ENCODE assay signal across 8 cellular contexts in the genomic region with DNA sequence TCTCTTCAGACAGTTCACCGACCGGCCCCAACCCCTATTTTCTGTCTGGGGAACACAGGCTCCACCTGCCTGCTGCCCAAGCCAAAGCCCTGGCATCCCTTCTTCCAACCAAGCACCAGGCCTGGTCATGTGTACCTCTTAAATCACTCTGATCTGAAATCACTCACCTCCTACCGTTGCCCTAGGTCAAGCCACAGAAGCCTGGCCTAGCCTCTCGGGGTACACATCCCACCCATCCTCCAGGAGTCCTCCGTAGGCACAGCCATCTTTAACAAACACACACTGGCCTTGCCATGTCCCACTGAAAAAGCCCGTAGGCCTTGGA.
A peak's percentile ranks its signal among the peaks of the same experiment; 100 is the strongest.
DNase-seq lines count a peak whose midpoint lies in the region; ATAC-seq and TF ChIP-seq lines count a peak whose summit lies in the region.

No MANE protein-coding gene starts in this region.

- H3K36me3 ChIP-seq in thoracic aorta, result no peaks in the 10 kb centered on the region

- H3K9me3 ChIP-seq in thoracic aorta, result no peaks in the 10 kb centered on the region

- no peaks in the 10 kb centered on the region for H3K36me3 Mint-ChIP-seq in T-helper 2 cell treated with Interferon-gamma antibody and Interleukin-4, amounts not matched to agents 5 μg/mL and 100 μg/mL, for 36 hours (ENCODE audit: low read depth)
- no peaks in the 10 kb centered on the region for H3K36me3 Mint-ChIP-seq in WTC11
- no peaks in the 10 kb centered on the region for H3K36me3 Mint-ChIP-seq in immature natural killer cell

- ATAC-seq in WTC11 (no peak; the same call in 1 of the 2 replicates), thoracic aorta (ENCODE audit: insufficient number of reproducible peaks, low FRiP score, low read depth) (peak; percentile 3), GM19467 (IDR thresholded peaks at IDR 0.05; ENCODE audit: unreplicated experiment) (no peak)

- H3K4me3 ChIP-seq in thoracic aorta, result peak overlapping the region; percentile 58

- H3K4me1 Mint-ChIP-seq in T-helper 2 cell treated with Interferon-gamma antibody and Interleukin-4, amounts not matched to agents 5 μg/mL and 100 μg/mL, for 36 hours (ENCODE audit: low read depth), result peaks cover 48% of the 10 kb centered on the region
- H3K4me1 Mint-ChIP-seq in WTC11 (peaks cover 55% of the 10 kb centered on the region), immature natural killer cell (peaks cover 23 to 28% of the 10 kb centered on the region in 2 donors)

- H3K27ac ChIP-seq in thoracic aorta, result peak overlapping the region; percentile 61 to 70

- H3K27me3 ChIP-seq in thoracic aorta (replicated peaks; ENCODE audit: insufficient read depth), result no peaks in the 10 kb centered on the region

- H3K27ac Mint-ChIP-seq in T-helper 2 cell treated with Interferon-gamma antibody and Interleukin-4, amounts not matched to agents 5 μg/mL and 100 μg/mL, for 36 hours, result peak overlapping the region; percentile 20
- H3K27ac Mint-ChIP-seq in WTC11 (peak overlapping the region; percentile 99), immature natural killer cell (peak overlapping the region; percentile 52 to 86 (median 77))

- peaks cover 15 to 33% of the 10 kb centered on the region in 2 donors for H3K4me1 ChIP-seq in thoracic aorta (ENCODE audit: control insufficient read depth in 1 of 2, low read depth in 2 of 2)

- no peak for TF ChIP-seq CTCF in WTC11 (IDR thresholded peaks at IDR 0.05)
- TF ChIP-seq CTCF in thoracic aorta (IDR thresholded peaks at IDR 0.05), result no peak

- H3K4me3 Mint-ChIP-seq in T-helper 2 cell treated with Interferon-gamma antibody and Interleukin-4, amounts not matched to agents 5 μg/mL and 100 μg/mL, for 36 hours, result peak overlapping the region; percentile 5
- H3K4me3 Mint-ChIP-seq in WTC11, result peak overlapping the region; percentile 42; the same call in 1 of the 2 replicates
- H3K4me3 Mint-ChIP-seq in immature natural killer cell, result peak overlapping the region in 4 of 5 donors; percentile 19 to 54 (median 44)

- no peaks in the 10 kb centered on the region for H3K27me3 Mint-ChIP-seq in T-helper 2 cell treated with Interferon-gamma antibody and Interleukin-4, amounts not matched to agents 5 μg/mL and 100 μg/mL, for 36 hours (ENCODE audit: low read depth)
- H3K27me3 Mint-ChIP-seq in WTC11 (ENCODE audit: low read depth) (no peaks in the 10 kb centered on the region), immature natural killer cell (ENCODE audit: low read depth in 3 of 3) (peaks cover 0 to 7% (median 4%) of the 10 kb centered on the region in 3 donors)

- POLR2A ChIA-PET in WTC11 (lab: Charles Lee), result interaction anchor here (1.1 to 1.9 kb wide), 8 partner anchors 11 to 88 kb away, joined by 4 to 19 read pairs (median 6); no protein-coding TSS in a partner anchor

- no peaks in the 10 kb centered on the region for H3K9me3 Mint-ChIP-seq in T-helper 2 cell treated with Interferon-gamma antibody and Interleukin-4, amounts not matched to agents 5 μg/mL and 100 μg/mL, for 36 hours
- H3K9me3 Mint-ChIP-seq in WTC11, result no peaks in the 10 kb centered on the region
- H3K9me3 Mint-ChIP-seq in immature natural killer cell, result no peaks in the 10 kb centered on the region

- DNase-seq in T-helper 2 cell treated with Interferon-gamma antibody and Interleukin-4, amounts not matched to agents 5 μg/mL and 100 μg/mL, for 36 hours (ENCODE audit: low spot score), result no peak
- DNase-seq in T-helper 2 cell, result no peak
- no peak for DNase-seq in WTC11 (ENCODE audit: low spot score)
- no peak for DNase-seq in immature natural killer cell
- no peak for DNase-seq in thoracic aorta (ENCODE audit: low spot score)
- no peak for DNase-seq in H4 (ENCODE audit: low spot score)
- DNase-seq in NCI-H82 (lab: John Stamatoyannopoulos, UW), result no peak

- CTCF ChIA-PET in WTC11 (lab: Charles Lee), result interaction anchor here (1.0 to 2.8 kb wide), 20 partner anchors 10 to 124 kb away, joined by 3 to 26 read pairs (median 7); no protein-coding TSS in a partner anchor

TF ChIP-seq in WTC11, 78 proteins besides CTCF, POLR2A, EP300 and RAD21:
- no peak for TF ChIP-seq ZNF219 (CRISPR knock-in tag; IDR thresholded peaks at IDR 0.05; ENCODE audit: borderline replicate concordance)
- TF ChIP-seq, protein P1, sequence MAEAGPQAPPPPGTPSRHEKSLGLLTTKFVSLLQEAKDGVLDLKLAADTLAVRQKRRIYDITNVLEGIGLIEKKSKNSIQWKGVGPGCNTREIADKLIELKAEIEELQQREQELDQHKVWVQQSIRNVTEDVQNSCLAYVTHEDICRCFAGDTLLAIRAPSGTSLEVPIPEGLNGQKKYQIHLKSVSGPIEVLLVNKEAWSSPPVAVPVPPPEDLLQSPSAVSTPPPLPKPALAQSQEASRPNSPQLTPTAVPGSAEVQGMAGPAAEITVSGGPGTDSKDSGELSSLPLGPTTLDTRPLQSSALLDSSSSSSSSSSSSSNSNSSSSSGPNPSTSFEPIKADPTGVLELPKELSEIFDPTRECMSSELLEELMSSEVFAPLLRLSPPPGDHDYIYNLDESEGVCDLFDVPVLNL (CRISPR knock-in tag; IDR thresholded peaks at IDR 0.05; ENCODE audit: borderline replicate concordance, low read depth), result no peak
- no peak for TF ChIP-seq ZNF423 (CRISPR knock-in tag; IDR thresholded peaks at IDR 0.05)
- TF ChIP-seq JAZF1 (CRISPR knock-in tag; IDR thresholded peaks at IDR 0.05), result no peak
- TF ChIP-seq NR1H2 (CRISPR knock-in tag; IDR thresholded peaks at IDR 0.05), result no peak
- TF ChIP-seq, protein P2, sequence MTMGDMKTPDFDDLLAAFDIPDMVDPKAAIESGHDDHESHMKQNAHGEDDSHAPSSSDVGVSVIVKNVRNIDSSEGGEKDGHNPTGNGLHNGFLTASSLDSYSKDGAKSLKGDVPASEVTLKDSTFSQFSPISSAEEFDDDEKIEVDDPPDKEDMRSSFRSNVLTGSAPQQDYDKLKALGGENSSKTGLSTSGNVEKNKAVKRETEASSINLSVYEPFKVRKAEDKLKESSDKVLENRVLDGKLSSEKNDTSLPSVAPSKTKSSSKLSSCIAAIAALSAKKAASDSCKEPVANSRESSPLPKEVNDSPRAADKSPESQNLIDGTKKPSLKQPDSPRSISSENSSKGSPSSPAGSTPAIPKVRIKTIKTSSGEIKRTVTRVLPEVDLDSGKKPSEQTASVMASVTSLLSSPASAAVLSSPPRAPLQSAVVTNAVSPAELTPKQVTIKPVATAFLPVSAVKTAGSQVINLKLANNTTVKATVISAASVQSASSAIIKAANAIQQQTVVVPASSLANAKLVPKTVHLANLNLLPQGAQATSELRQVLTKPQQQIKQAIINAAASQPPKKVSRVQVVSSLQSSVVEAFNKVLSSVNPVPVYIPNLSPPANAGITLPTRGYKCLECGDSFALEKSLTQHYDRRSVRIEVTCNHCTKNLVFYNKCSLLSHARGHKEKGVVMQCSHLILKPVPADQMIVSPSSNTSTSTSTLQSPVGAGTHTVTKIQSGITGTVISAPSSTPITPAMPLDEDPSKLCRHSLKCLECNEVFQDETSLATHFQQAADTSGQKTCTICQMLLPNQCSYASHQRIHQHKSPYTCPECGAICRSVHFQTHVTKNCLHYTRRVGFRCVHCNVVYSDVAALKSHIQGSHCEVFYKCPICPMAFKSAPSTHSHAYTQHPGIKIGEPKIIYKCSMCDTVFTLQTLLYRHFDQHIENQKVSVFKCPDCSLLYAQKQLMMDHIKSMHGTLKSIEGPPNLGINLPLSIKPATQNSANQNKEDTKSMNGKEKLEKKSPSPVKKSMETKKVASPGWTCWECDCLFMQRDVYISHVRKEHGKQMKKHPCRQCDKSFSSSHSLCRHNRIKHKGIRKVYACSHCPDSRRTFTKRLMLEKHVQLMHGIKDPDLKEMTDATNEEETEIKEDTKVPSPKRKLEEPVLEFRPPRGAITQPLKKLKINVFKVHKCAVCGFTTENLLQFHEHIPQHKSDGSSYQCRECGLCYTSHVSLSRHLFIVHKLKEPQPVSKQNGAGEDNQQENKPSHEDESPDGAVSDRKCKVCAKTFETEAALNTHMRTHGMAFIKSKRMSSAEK (CRISPR knock-in tag; IDR thresholded peaks at IDR 0.05; ENCODE audit: borderline replicate concordance), result no peak
- TF ChIP-seq GTF2I (CRISPR knock-in tag; conservative IDR thresholded peaks at IDR 0.05), result no peak
TF ChIP-seq in WTC11: peak in this region for 0.

Comparison
In these comparisons a context has a peak if more than half of its experiments do, and no peak if none do; other contexts are left out.
1. H3K27ac Mint-ChIP-seq: peak in every context shown above with its lines; median percentile 99 in WTC11; 77 in immature natural killer cell; 20 in T-helper 2 cell treated with Interferon-gamma antibody and Interleukin-4, amounts not matched to agents 5 μg/mL and 100 μg/mL, for 36 hours.